ENCODE assay signal across 8 cellular contexts in genomic region chr11:107928767-107929507, GRCh38. TPM values are rescaled to one million over a fixed set of nuclear protein-coding genes. Genes with fewer than 3 reads are reported as not detected.
DNase-seq lines count a peak whose midpoint lies in the region; ATAC-seq, FAIRE-seq and TF ChIP-seq lines count a peak whose summit lies in the region.

No MANE protein-coding gene starts in this region.

- H3K9me1 ChIP-seq in endothelial cell of umbilical vein (replicated peaks; ENCODE audit: control insufficient read depth, extremely low read depth, insufficient read depth, low read length): no peaks in the 10 kb centered on the region

- POLR2A ChIA-PET in CD8-positive, alpha-beta T cell (lab: Charles Lee): no interaction called here
- POLR2A ChIA-PET in endothelial cell of umbilical vein (lab: Charles Lee): no interaction called here
- POLR2A ChIA-PET in naive thymus-derived CD8-positive, alpha-beta T cell (lab: Charles Lee): no interaction called here

- DNase-seq in CD8-positive, alpha-beta T cell: no peak
- no peak for DNase-seq in SJSA1 (ENCODE audit: low read depth in 1 of 2, low spot score in 2 of 2)
- no peak for DNase-seq in endothelial cell of umbilical vein (ENCODE audit: low read depth, low spot score)
- no peak for DNase-seq in naive thymus-derived CD8-positive, alpha-beta T cell
- no peak for DNase-seq in NK-92 (lab: John Stamatoyannopoulos, UW; ENCODE audit: unreplicated experiment)

- H2AFZ ChIP-seq in endothelial cell of umbilical vein (ENCODE audit: low read depth, low read length): no peak overlapping the region

- H3K9me3 Mint-ChIP-seq in CD8-positive, alpha-beta T cell: no peaks in the 10 kb centered on the region
- H3K9me3 Mint-ChIP-seq in naive thymus-derived CD8-positive, alpha-beta T cell: peaks cover 0 to 14% (median 3%) of the 10 kb centered on the region in 9 donors

- CTCF ChIA-PET in CD8-positive, alpha-beta T cell (lab: Charles Lee): interaction anchor here (1.6 kb wide), 1 partner anchor 29 kb away, joined by 3 read pairs; no protein-coding TSS in a partner anchor
- CTCF ChIA-PET in endothelial cell of umbilical vein (lab: Charles Lee): no interaction called here

- dilution Hi-C loops in endothelial cell of umbilical vein (cut with MboI; ENCODE audit: extremely low pct_ligation_motif_present, low sequenced_read_pairs): no loop called here

- H4K20me1 ChIP-seq in endothelial cell of umbilical vein (replicated peaks; ENCODE audit: control insufficient read depth, extremely low read depth, insufficient read depth, low read length): no peaks in the 10 kb centered on the region

- no TSS peak for BruUV-seq in endothelial cell of umbilical vein (replicated peaks; lab: Mats Ljungman, UMichigan)

- H3K36me3 Mint-ChIP-seq in CD8-positive, alpha-beta T cell: no peaks in the 10 kb centered on the region
- peaks cover 4 to 24% (median 5%) of the 10 kb centered on the region in 3 donors for H3K36me3 Mint-ChIP-seq in naive thymus-derived CD8-positive, alpha-beta T cell

- H3K9me3 ChIP-seq in CD8-positive, alpha-beta T cell (ENCODE audit: low read length): no peaks in the 10 kb centered on the region
- H3K9me3 ChIP-seq in HUES48 (ENCODE audit: control insufficient read depth, insufficient read depth, low read length) (no peaks in the 10 kb centered on the region), SJSA1 (replicated peaks) (no peaks in the 10 kb centered on the region), endothelial cell of umbilical vein (replicated peaks; ENCODE audit: control insufficient read depth, insufficient read depth, low read length) (no peaks in the 10 kb centered on the region)

- no peak for TF ChIP-seq CTCF in CD8-positive, alpha-beta T cell (IDR thresholded peaks at IDR 0.05)
- TF ChIP-seq CTCF in endothelial cell of umbilical vein (IDR thresholded peaks at IDR 0.05; ENCODE audit: extremely low read depth in 1 of 2, insufficient read depth in 1 of 2, low read depth in 1 of 2, low read length in 2 of 2): no peak

- peak overlapping the region; percentile 12 for H3K4me2 ChIP-seq in endothelial cell of umbilical vein (ENCODE audit: insufficient read depth, low read length)

- no peak overlapping the region for H3K27ac Mint-ChIP-seq in CD8-positive, alpha-beta T cell
- H3K27ac Mint-ChIP-seq in naive thymus-derived CD8-positive, alpha-beta T cell: no peak overlapping the region

- H3K79me2 ChIP-seq in endothelial cell of umbilical vein (ENCODE audit: control insufficient read depth, insufficient read depth, low read length): no peaks in the 10 kb centered on the region

- peaks cover 10% of the 10 kb centered on the region for H3K4me1 Mint-ChIP-seq in CD8-positive, alpha-beta T cell (ENCODE audit: low read depth)
- peaks cover 6 to 19% (median 8%) of the 10 kb centered on the region in 4 donors for H3K4me1 Mint-ChIP-seq in naive thymus-derived CD8-positive, alpha-beta T cell

- no peaks in the 10 kb centered on the region for H3K36me3 ChIP-seq in CD8-positive, alpha-beta T cell (ENCODE audit: insufficient read depth, low read length)
- H3K36me3 ChIP-seq in HUES48 (ENCODE audit: control insufficient read depth, insufficient read depth, low read length) (no peaks in the 10 kb centered on the region), SJSA1 (no peaks in the 10 kb centered on the region), endothelial cell of umbilical vein (ENCODE audit: control insufficient read depth in 2 of 2, extremely low read depth in 1 of 2, insufficient read depth in 2 of 2, low read length in 2 of 2) (no peaks in the 10 kb centered on the region)

- intact Hi-C loops in CD8-positive, alpha-beta T cell (cut with DNase I, micrococcal nuclease): no loop called here
- intact Hi-C loops in endothelial cell of umbilical vein (cut with micrococcal nuclease): loop anchor here (1.0 to 2.0 kb wide), 2 partner anchors 80 to 233 kb away; partner anchors contain the start of gene CUL5

- peak overlapping the region; percentile 69 for H3K4me3 Mint-ChIP-seq in CD8-positive, alpha-beta T cell
- peak overlapping the region; percentile 45 to 90 (median 72) for H3K4me3 Mint-ChIP-seq in naive thymus-derived CD8-positive, alpha-beta T cell

- H3K27me3 Mint-ChIP-seq in CD8-positive, alpha-beta T cell (ENCODE audit: low read depth): peaks cover 53% of the 10 kb centered on the region
- peaks cover 15 to 64% (median 35%) of the 10 kb centered on the region in 5 donors for H3K27me3 Mint-ChIP-seq in naive thymus-derived CD8-positive, alpha-beta T cell

- peaks cover 9% of the 10 kb centered on the region for H3K4me1 ChIP-seq in CD8-positive, alpha-beta T cell (ENCODE audit: insufficient read depth, low read length)
- H3K4me1 ChIP-seq in HUES48 (ENCODE audit: control insufficient read depth, insufficient read depth, low read length) (peaks cover 7% of the 10 kb centered on the region; the same call in 1 of the 2 replicates), SJSA1 (replicated peaks) (peaks cover 4% of the 10 kb centered on the region), endothelial cell of umbilical vein (ENCODE audit: control insufficient read depth, extremely low read depth, insufficient read depth, low read length) (peaks cover 2% of the 10 kb centered on the region)

- no peak overlapping the region for H3K27ac ChIP-seq in CD8-positive, alpha-beta T cell (ENCODE audit: low read depth, low read length)
- H3K27ac ChIP-seq in HUES48 (ENCODE audit: low read depth, low read length) (peak overlapping the region; percentile 78), SJSA1 (no peak overlapping the region), endothelial cell of umbilical vein (ENCODE audit: insufficient read depth, low read depth, low read length) (no peak overlapping the region)

- peak overlapping the region; percentile 73 for H3K9ac ChIP-seq in HUES48 (ENCODE audit: low read depth, low read length)
- no peak overlapping the region for H3K9ac ChIP-seq in endothelial cell of umbilical vein (replicated peaks; ENCODE audit: extremely low read depth, insufficient read depth, low read length)

- peaks cover 5% of the 10 kb centered on the region for H3K27me3 ChIP-seq in CD8-positive, alpha-beta T cell (ENCODE audit: insufficient read depth, low read length)
- H3K27me3 ChIP-seq in HUES48 (ENCODE audit: control insufficient read depth, insufficient read depth, low read length) (no peaks in the 10 kb centered on the region), SJSA1 (replicated peaks) (peaks cover 16% of the 10 kb centered on the region; the same call in 1 of the 2 replicates), endothelial cell of umbilical vein (ENCODE audit: control insufficient read depth in 2 of 2, insufficient read depth in 2 of 2, low read length in 2 of 2) (peaks cover 9 to 14% of the 10 kb centered on the region in 2 experiments)

- ATAC-seq in CD8-positive, alpha-beta T cell: no peak
- ATAC-seq in GM19372 (IDR thresholded peaks at IDR 0.05; ENCODE audit: low read depth, unreplicated experiment) (peak; percentile 12), GM19467 (IDR thresholded peaks at IDR 0.05; ENCODE audit: unreplicated experiment) (no peak)
- peak; percentile 4 to 23 for ATAC-seq in naive thymus-derived CD8-positive, alpha-beta T cell

- peak overlapping the region; percentile 37 for H3K4me3 ChIP-seq in CD8-positive, alpha-beta T cell (ENCODE audit: low read depth, low read length)
- H3K4me3 ChIP-seq in HUES48 (ENCODE audit: low read depth, low read length): peak overlapping the region; percentile 76
- peak overlapping the region; percentile 15; the same call in 1 of the 2 replicates for H3K4me3 ChIP-seq in SJSA1
- H3K4me3 ChIP-seq in endothelial cell of umbilical vein (replicated peaks in 1 of 3; ENCODE audit: insufficient read depth in 1 of 3, low read depth in 1 of 3, low read length in 3 of 3): peak overlapping the region in 1 of 3 experiments; percentile 28

- no peak for FAIRE-seq in endothelial cell of umbilical vein (lab: Jason Lieb, UNC)

- TF ChIP-seq POLR2A in endothelial cell of umbilical vein (IDR thresholded peaks at IDR 0.05; ENCODE audit: low read depth, low read length): no peak

TF ChIP-seq in endothelial cell of umbilical vein, 7 proteins besides CTCF, POLR2A, EP300 and RAD21:
- TF ChIP-seq EZH2 (IDR thresholded peaks at IDR 0.05; ENCODE audit: borderline replicate concordance, low read depth, low read length, severe bottlenecking) (no peak), MAX (IDR thresholded peaks at IDR 0.05; ENCODE audit: insufficient read depth, insufficient read length) (no peak), FOS (IDR thresholded peaks at IDR 0.05; ENCODE audit: borderline replicate concordance, insufficient read depth, low read length) (no peak), MYC (IDR thresholded peaks at IDR 0.05; ENCODE audit: low read depth, low read length) (no peak), JUN (IDR thresholded peaks at IDR 0.05; ENCODE audit: borderline replicate concordance, insufficient read depth, insufficient read length, low read depth) (no peak), GATA2 (IDR thresholded peaks at IDR 0.05; ENCODE audit: insufficient read depth, insufficient read length, low read depth, low read length) (no peak), POLR2AphosphoS5 (IDR thresholded peaks at IDR 0.05; ENCODE audit: insufficient read depth, low read depth, low read length) (no peak)

RNA-seq across cellular contexts. Expression of gene RAB39A, which starts 0.7 kb away (rescaled TPM):
- total RNA-seq in CD8-positive, alpha-beta T cell: not detected
- not detected in 2 replicates for total RNA-seq in SJSA1 (2014; rRNA removed; shearing (Covaris generic))
- total RNA-seq in endothelial cell of umbilical vein: not detected in 2 replicates
- polyA plus RNA-seq in endothelial cell of umbilical vein: not detected in 2 replicates
- polyA plus RNA-seq in endothelial cell of umbilical vein (2011; cell fraction: cytosol; rRNA removed): not detected in 2 replicates
- not detected in 2 replicates for polyA plus RNA-seq in endothelial cell of umbilical vein (2011; cell fraction: nucleus; rRNA removed)
- not detected in 2 replicates for polyA plus RNA-seq in endothelial cell of umbilical vein (2012)
- polyA minus RNA-seq in endothelial cell of umbilical vein: not detected in 2 replicates
- not detected for polyA minus RNA-seq in endothelial cell of umbilical vein (2011; cell fraction: cytosol; rRNA and poly(A)+ RNA removed)
- not detected in 2 replicates for polyA minus RNA-seq in endothelial cell of umbilical vein (2011; cell fraction: nucleus; rRNA and poly(A)+ RNA removed)
- total RNA-seq in naive thymus-derived CD8-positive, alpha-beta T cell: under 1 TPM in 1 of 2 experiments, not detected in 1; 0.18 TPM
- not detected for polyA plus RNA-seq in naive thymus-derived CD8-positive, alpha-beta T cell

Comparison
In these comparisons a context has a peak if more than half of its experiments do, and no peak if none do; other contexts are left out.
1. ATAC-seq: peak in GM19372 (single experiment) and naive thymus-derived CD8-positive, alpha-beta T cell (2 of 2); none in CD8-positive, alpha-beta T cell (single experiment) and GM19467 (single experiment).